Comparison of ENCODE assay signal across 22 cellular contexts in genomic region chr6:18564775-18565174, GRCh38.
"Had no signal": no experiment of that assay in that cellular context is flagged by ENCODE, and none has a peak within 500 bp of the region (broad histone marks: within the 10 kb centered on the region; RNA-seq: fewer than 3 reads in every experiment).

No MANE protein-coding gene starts in this region.

- H3K9me3 ChIP-seq: gastrocnemius medialis, left lung, lower lobe of right lung had no signal

- ATAC-seq: gastrocnemius medialis, heart right ventricle, left cardiac atrium, left lung, left ventricle myocardium superior, lower lobe of right lung had no signal

- H3K4me3 ChIP-seq: coronary artery, dorsolateral prefrontal cortex, esophagus muscularis mucosa, gastrocnemius medialis, heart right ventricle, left lung, lower lobe of right lung had no signal

- H3K27me3 ChIP-seq: esophagus muscularis mucosa, gastrocnemius medialis had no signal

- H3K4me1 ChIP-seq: esophagus muscularis mucosa, gastrocnemius medialis, left lung, lower lobe of right lung had no signal

- DNase-seq: dermis blood vessel endothelial cell; dorsolateral prefrontal cortex; effector CD4-positive, alpha-beta T cell; effector memory CD4-positive, alpha-beta T cell; foreskin fibroblast; foreskin melanocyte; gastrocnemius medialis; glutamatergic neuron; head of caudate nucleus; heart right ventricle; hippocampal formation; left cardiac atrium; left lung; left ventricle myocardium superior; lower lobe of right lung; mesenchymal stem cell had no signal

- H3K36me3 ChIP-seq: esophagus muscularis mucosa, gastrocnemius medialis, heart right ventricle, left lung, lower lobe of right lung had no signal

- FAIRE-seq: colon, endothelial cell of umbilical vein, islet of Langerhans, keratinocyte had no signal

- H3K27ac ChIP-seq: coronary artery, dorsolateral prefrontal cortex, esophagus muscularis mucosa, gastrocnemius medialis, heart right ventricle, left lung, lower lobe of right lung had no signal
